19 cellular contexts compared by ENCODE assay signal in the genomic region with DNA sequence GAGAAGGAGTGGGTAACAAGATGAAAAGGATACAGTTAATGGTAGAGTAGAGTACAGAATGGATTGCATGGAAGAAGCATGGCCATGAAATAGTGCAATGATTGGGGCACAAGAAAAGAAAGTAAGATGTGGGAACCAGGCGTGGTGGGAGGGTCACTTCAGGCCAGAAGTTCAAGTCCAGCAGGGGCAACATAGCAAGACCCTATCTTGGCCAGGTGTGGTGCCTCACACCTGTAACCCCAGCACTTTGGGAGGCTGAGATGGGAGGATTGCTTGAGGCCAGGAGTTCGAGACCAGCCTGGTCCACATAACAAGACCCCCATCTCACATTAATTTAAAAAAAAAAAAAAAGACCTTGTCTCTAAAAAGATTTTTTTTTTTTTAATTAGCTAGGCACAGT. TPM values are rescaled to one million over a fixed set of nuclear protein-coding genes. Genes with fewer than 3 reads are reported as not detected.
"Had no signal": no experiment of that assay in that cellular context is flagged by ENCODE, and none has a peak within 500 bp of the region (broad histone marks: within the 10 kb centered on the region; RNA-seq: fewer than 3 reads in every experiment).

No MANE protein-coding gene starts in this region.

- ATAC-seq: activated T-cell treated with anti-CD3 and anti-CD28 coated beads, Interleukin-2, amount 50 U/mL, for 72 hours; natural killer cell treated with Interleukin-12 subunit alpha and Interleukin-12 subunit beta and Interleukin-15 and Interleukin-18, amount 100 ng/mL, for 72 hours; stimulated activated naive CD8-positive, alpha-beta T cell treated with anti-CD3 and anti-CD28 coated beads, Interleukin-15, amount 100 ng/mL, for 72 hours had no signal

- H3K36me3 Mint-ChIP-seq: activated naive CD8-positive, alpha-beta T cell; brain; natural killer cell treated with Interleukin-12 subunit alpha and Interleukin-12 subunit beta and Interleukin-15 and Interleukin-18, amount 100 ng/mL, for 72 hours had no signal

- H3K27ac ChIP-seq: sigmoid colon, testis had no signal

- H3K27me3 ChIP-seq: colonic mucosa, sigmoid colon, testis had no signal

- H3K4me3 ChIP-seq: colonic mucosa, esophagus squamous epithelium, sigmoid colon, testis had no signal

- H3K9me3 Mint-ChIP-seq: activated B cell treated with CpG ODN at 0.5 μM for 24 hours; activated CD4-positive, alpha-beta T cell treated with anti-CD3 and anti-CD28 coated beads, Interleukin-2, amount 10 ng/mL, durations not matched to agents 7 days and 5 days; activated T-cell treated with anti-CD3 and anti-CD28 coated beads, Interleukin-2, amount 50 U/mL, for 72 hours; natural killer cell treated with Interleukin-12 subunit alpha and Interleukin-12 subunit beta and Interleukin-15 and Interleukin-18, amount 100 ng/mL, for 72 hours; stimulated activated naive CD8-positive, alpha-beta T cell treated with anti-CD3 and anti-CD28 coated beads, Interleukin-15, amount 100 ng/mL, for 72 hours had no signal

- DNase-seq: activated B cell treated with CpG ODN at 0.5 μM for 24 hours; activated CD4-positive, alpha-beta T cell treated with anti-CD3 and anti-CD28 coated beads, Interleukin-2, amount 10 ng/mL, durations not matched to agents 7 days and 5 days; activated CD8-positive, alpha-beta memory T cell treated with anti-CD3 and anti-CD28 coated beads, Interleukin-2, amount 50 U/mL, for 48 hours; activated gamma-delta T cell treated with Interleukin-2 at 50 U/mL for 16 hours; activated T-cell treated with anti-CD3 and anti-CD28 coated beads, Interleukin-2, amount 50 U/mL, for 72 hours; amniotic stem cell; central memory CD4-positive, alpha-beta T cell; colonic mucosa; esophagus squamous epithelium; immature natural killer cell; nucleus accumbens; sigmoid colon; stimulated activated CD4-positive, alpha-beta T cell treated with anti-CD3 and anti-CD28 coated beads, Interleukin-1b, Interleukin-23, amount 100 ng/mL, for 48 hours; stimulated activated naive CD8-positive, alpha-beta T cell treated with anti-CD3 and anti-CD28 coated beads, Interleukin-15, amount 100 ng/mL, for 72 hours; T-helper 2 cell; testis had no signal

- H3K4me1 Mint-ChIP-seq: activated B cell treated with CpG ODN at 0.5 μM for 24 hours; activated CD4-positive, alpha-beta T cell treated with anti-CD3 and anti-CD28 coated beads, Interleukin-2, amount 10 ng/mL, durations not matched to agents 7 days and 5 days; immature natural killer cell; stimulated activated naive CD8-positive, alpha-beta T cell treated with anti-CD3 and anti-CD28 coated beads, Interleukin-15, amount 100 ng/mL, for 72 hours had no signal

- H3K27ac Mint-ChIP-seq: activated B cell treated with CpG ODN at 0.5 μM for 24 hours; activated CD4-positive, alpha-beta T cell treated with anti-CD3 and anti-CD28 coated beads, Interleukin-2, amount 10 ng/mL, durations not matched to agents 7 days and 5 days; activated naive CD8-positive, alpha-beta T cell; activated T-cell treated with anti-CD3 and anti-CD28 coated beads, Interleukin-2, amount 50 U/mL, for 72 hours; immature natural killer cell; natural killer cell treated with Interleukin-12 subunit alpha and Interleukin-12 subunit beta and Interleukin-15 and Interleukin-18, amount 100 ng/mL, for 72 hours had no signal

- H3K36me3 ChIP-seq: colonic mucosa, esophagus squamous epithelium, sigmoid colon had no signal

- H3K4me3 Mint-ChIP-seq: activated B cell treated with CpG ODN at 0.5 μM for 24 hours; activated CD4-positive, alpha-beta T cell treated with anti-CD3 and anti-CD28 coated beads, Interleukin-2, amount 10 ng/mL, durations not matched to agents 7 days and 5 days; activated naive CD8-positive, alpha-beta T cell; activated T-cell treated with anti-CD3 and anti-CD28 coated beads, Interleukin-2, amount 50 U/mL, for 72 hours; immature natural killer cell; natural killer cell treated with Interleukin-12 subunit alpha and Interleukin-12 subunit beta and Interleukin-15 and Interleukin-18, amount 100 ng/mL, for 72 hours; stimulated activated naive CD8-positive, alpha-beta T cell treated with anti-CD3 and anti-CD28 coated beads, Interleukin-15, amount 100 ng/mL, for 72 hours had no signal

RNA-seq across cellular contexts. Expression of a gene that starts 1.4 kb away (rescaled TPM):
- total RNA-seq: activated B cell treated with CpG ODN at 0.5 μM for 24 hours; activated T-cell treated with anti-CD3 and anti-CD28 coated beads, Interleukin-2, amount 50 U/mL, for 72 hours; natural killer cell treated with Interleukin-12 subunit alpha and Interleukin-12 subunit beta and Interleukin-15 and Interleukin-18, amount 100 ng/mL, for 72 hours had no signal
- polyA plus RNA-seq: immature natural killer cell had no signal

RNA-seq across cellular contexts. Expression of a gene that starts 4.8 kb away (rescaled TPM):
- total RNA-seq: activated B cell treated with CpG ODN at 0.5 μM for 24 hours; activated CD4-positive, alpha-beta T cell treated with anti-CD3 and anti-CD28 coated beads, Interleukin-2, amount 10 ng/mL, durations not matched to agents 7 days and 5 days; natural killer cell treated with Interleukin-12 subunit alpha and Interleukin-12 subunit beta and Interleukin-15 and Interleukin-18, amount 100 ng/mL, for 72 hours; testis had no signal
- polyA plus RNA-seq: immature natural killer cell had no signal

RNA-seq across cellular contexts. Expression of a gene that starts 5.7 kb away (rescaled TPM):
- total RNA-seq: activated B cell treated with CpG ODN at 0.5 μM for 24 hours; activated CD4-positive, alpha-beta T cell treated with anti-CD3 and anti-CD28 coated beads, Interleukin-2, amount 10 ng/mL, durations not matched to agents 7 days and 5 days; activated T-cell treated with anti-CD3 and anti-CD28 coated beads, Interleukin-2, amount 50 U/mL, for 72 hours; natural killer cell treated with Interleukin-12 subunit alpha and Interleukin-12 subunit beta and Interleukin-15 and Interleukin-18, amount 100 ng/mL, for 72 hours had no signal
- polyA plus RNA-seq: immature natural killer cell had no signal

RNA-seq across cellular contexts. Expression of a gene that starts 19.8 kb away (rescaled TPM):
- polyA plus RNA-seq: immature natural killer cell had no signal
